ENCODE assay signal across 2 cellular contexts in the genomic region with DNA sequence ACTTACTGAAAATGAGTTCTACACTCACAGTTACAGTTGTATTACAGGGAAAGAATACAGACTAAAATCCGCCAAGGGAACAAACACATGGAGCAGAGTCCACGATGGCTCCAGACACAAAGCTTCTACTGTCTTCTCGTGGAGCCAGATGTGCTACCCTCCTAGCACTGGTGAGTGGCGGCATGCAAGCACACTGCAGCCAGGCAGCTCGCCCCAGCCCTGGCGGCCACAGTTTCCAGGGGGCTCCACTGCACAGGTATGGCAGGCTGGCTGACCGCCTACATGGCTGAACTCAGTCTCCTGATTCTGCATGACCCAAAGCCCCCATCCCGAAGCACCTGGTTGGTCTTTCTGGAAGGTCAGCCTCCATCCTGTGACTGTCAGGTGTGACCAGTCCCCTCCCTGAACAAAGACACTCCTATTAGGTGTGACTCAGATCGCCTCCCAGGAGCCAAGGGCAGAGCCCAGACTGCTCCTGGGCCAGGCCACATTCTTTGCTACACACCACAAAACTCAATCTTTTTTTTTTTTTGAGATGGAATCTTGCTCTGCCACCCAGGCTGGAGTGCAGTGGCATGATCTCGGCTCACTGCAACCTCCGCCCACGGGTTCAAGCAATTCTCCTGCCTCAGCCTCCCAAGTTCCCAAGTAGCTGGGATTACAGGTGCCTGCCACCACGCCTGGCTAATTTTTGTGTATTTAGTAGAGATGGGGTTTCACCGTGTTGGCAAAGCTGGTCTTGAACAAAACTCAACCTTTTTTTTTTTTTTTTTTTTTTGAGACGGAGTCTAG.
A peak's percentile ranks its signal among the peaks of the same experiment; 100 is the strongest.
TF ChIP-seq lines count a peak whose summit lies in the region.

No MANE protein-coding gene starts in this region.

TF ChIP-seq in K562, 482 proteins besides CTCF, POLR2A, EP300 and RAD21 (continued from another document):
- TF ChIP-seq, protein P1, sequence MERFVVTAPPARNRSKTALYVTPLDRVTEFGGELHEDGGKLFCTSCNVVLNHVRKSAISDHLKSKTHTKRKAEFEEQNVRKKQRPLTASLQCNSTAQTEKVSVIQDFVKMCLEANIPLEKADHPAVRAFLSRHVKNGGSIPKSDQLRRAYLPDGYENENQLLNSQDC (CRISPR knock-in tag; IDR thresholded peaks at IDR 0.05) = no peak
- no peak for TF ChIP-seq NR1H2 (CRISPR knock-in tag; IDR thresholded peaks at IDR 0.05)
- TF ChIP-seq ZNF133 (CRISPR knock-in tag; IDR thresholded peaks at IDR 0.05) = no peak
- TF ChIP-seq ZZZ3 (IDR thresholded peaks at IDR 0.05) = no peak
TF ChIP-seq in K562: peak in this region for 0.

TF ChIP-seq in HepG2, 621 proteins besides CTCF, POLR2A, EP300 and RAD21 (continued from another document and continues in another):
- TF ChIP-seq PPARG (CRISPR knock-in tag; conservative IDR thresholded peaks at IDR 0.05) (0 out of 2 replicates have a peak, but pooled peaks have one; percentile 18), HNF4A (CRISPR knock-in tag; IDR thresholded peaks at IDR 0.05) (peak; percentile 78), NONO (IDR thresholded peaks at IDR 0.05) (no peak), NONO (CRISPR knock-in tag; conservative IDR thresholded peaks at IDR 0.05) (0 out of 2 replicates have a peak, but pooled peaks have one; percentile 31), ZBTB42 (CRISPR knock-in tag; IDR thresholded peaks at IDR 0.05) (peak; percentile 98), MED13 (CRISPR knock-in tag; IDR thresholded peaks at IDR 0.05) (no peak), ZFYVE20 (CRISPR knock-in tag; IDR thresholded peaks at IDR 0.05; ENCODE audit: borderline replicate concordance, low read depth) (no peak), ZNF614 (CRISPR knock-in tag; IDR thresholded peaks at IDR 0.05; ENCODE audit: borderline replicate concordance) (peak; percentile 41; the same call in 1 of the 2 replicates), NCOA2 (CRISPR knock-in tag; IDR thresholded peaks at IDR 0.05) (peak; percentile 18; the same call in 1 of the 2 replicates), ZNF792 (CRISPR knock-in tag; IDR thresholded peaks at IDR 0.05) (peak; percentile 87), CREB1 (IDR thresholded peaks at IDR 0.05) (no peak), CREB1 (CRISPR knock-in tag; IDR thresholded peaks at IDR 0.05) (no peak), ZMYM2 (CRISPR knock-in tag; IDR thresholded peaks at IDR 0.05) (peak; percentile 52; the same call in 1 of the 2 replicates), KDM5B (CRISPR knock-in tag; IDR thresholded peaks at IDR 0.05; ENCODE audit: borderline replicate concordance) (peak; percentile 56; the same call in 1 of the 2 replicates), FOXM1 (CRISPR knock-in tag; IDR thresholded peaks at IDR 0.05) (no peak), NR2F6 (IDR thresholded peaks at IDR 0.05) (no peak), NR2F6 (CRISPR knock-in tag; IDR thresholded peaks at IDR 0.05) (0 out of 2 replicates have a peak, but pooled peaks have one; percentile 43), ZNF564 (CRISPR knock-in tag; IDR thresholded peaks at IDR 0.05) (0 out of 2 replicates have a peak, but pooled peaks have one; percentile 38), ZMYM4 (CRISPR knock-in tag; IDR thresholded peaks at IDR 0.05) (peak; percentile 44; the same call in 1 of the 2 replicates), TBX2 (CRISPR knock-in tag; IDR thresholded peaks at IDR 0.05; ENCODE audit: borderline replicate concordance) (peak; percentile 57; the same call in 1 of the 2 replicates), RNF2 (conservative IDR thresholded peaks at IDR 0.05; ENCODE audit: low read depth) (no peak), KLF16 (CRISPR knock-in tag; IDR thresholded peaks at IDR 0.05) (0 out of 4 replicates have a peak, but pooled peaks of 1 of the 2 experiments have one; percentile 16), NFKB2 (CRISPR knock-in tag; IDR thresholded peaks at IDR 0.05; ENCODE audit: borderline replicate concordance) (0 out of 2 replicates have a peak, but pooled peaks have one; percentile 40), AKAP8 (CRISPR knock-in tag; IDR thresholded peaks at IDR 0.05) (peak; percentile 50; the same call in 1 of the 2 replicates), MAFK (conservative IDR thresholded peaks at IDR 0.05 in 1 of 2, IDR thresholded peaks at IDR 0.05 in 1 of 2; ENCODE audit: low read length in 2 of 2) (no peak), ZNF644 (CRISPR knock-in tag; IDR thresholded peaks at IDR 0.05; ENCODE audit: low read depth) (peak; percentile 70), U2AF1 (optimal IDR thresholded peaks at IDR 0.05; ENCODE audit: low read depth, low read length) (no peak), ZNF296 (CRISPR knock-in tag; conservative IDR thresholded peaks at IDR 0.05) (no peak), KMT2B (CRISPR knock-in tag; IDR thresholded peaks at IDR 0.05) (peak; percentile 24; the same call in 1 of the 2 replicates), ZNF850 (CRISPR knock-in tag; conservative IDR thresholded peaks at IDR 0.05) (no peak), ZFP36L1 (CRISPR knock-in tag; IDR thresholded peaks at IDR 0.05) (no peak), HNRNPLL (IDR thresholded peaks at IDR 0.05; ENCODE audit: low read depth, low read length, poor library complexity, severe bottlenecking) (peak; percentile 66), ZBTB38 (CRISPR knock-in tag; IDR thresholded peaks at IDR 0.05) (peak; percentile 57; the same call in 1 of the 2 replicates), CBFB (CRISPR knock-in tag; IDR thresholded peaks at IDR 0.05) (peak; percentile 52; the same call in 1 of the 2 replicates), POGZ (CRISPR knock-in tag; IDR thresholded peaks at IDR 0.05) (peak; percentile 48; the same call in 1 of the 2 replicates), FOXC1 (CRISPR knock-in tag; IDR thresholded peaks at IDR 0.05; ENCODE audit: borderline replicate concordance) (peak; percentile 47; the same call in 1 of the 2 replicates), ZBTB21 (CRISPR knock-in tag; IDR thresholded peaks at IDR 0.05) (no peak), ZNF510 (CRISPR knock-in tag; IDR thresholded peaks at IDR 0.05; ENCODE audit: low read depth) (no peak), ZNF782 (CRISPR knock-in tag; IDR thresholded peaks at IDR 0.05; ENCODE audit: borderline replicate concordance) (no peak), RFX3 (CRISPR knock-in tag; IDR thresholded peaks at IDR 0.05) (no peak), KDM6A (CRISPR knock-in tag; IDR thresholded peaks at IDR 0.05; ENCODE audit: low read depth) (no peak)
- TF ChIP-seq, protein P2, sequence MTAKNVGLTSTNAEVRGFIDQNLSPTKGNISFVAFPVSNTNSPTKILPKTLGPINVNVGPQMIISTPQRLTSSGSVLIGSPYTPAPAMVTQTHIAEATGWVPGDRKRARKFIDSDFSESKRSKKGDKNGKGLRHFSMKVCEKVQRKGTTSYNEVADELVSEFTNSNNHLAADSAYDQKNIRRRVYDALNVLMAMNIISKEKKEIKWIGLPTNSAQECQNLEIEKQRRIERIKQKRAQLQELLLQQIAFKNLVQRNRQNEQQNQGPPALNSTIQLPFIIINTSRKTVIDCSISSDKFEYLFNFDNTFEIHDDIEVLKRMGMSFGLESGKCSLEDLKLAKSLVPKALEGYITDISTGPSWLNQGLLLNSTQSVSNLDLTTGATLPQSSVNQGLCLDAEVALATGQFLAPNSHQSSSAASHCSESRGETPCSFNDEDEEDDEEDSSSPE (CRISPR knock-in tag; IDR thresholded peaks at IDR 0.05) = peak; percentile 22; the same call in 1 of the 2 replicates
- TF ChIP-seq, protein P3, sequence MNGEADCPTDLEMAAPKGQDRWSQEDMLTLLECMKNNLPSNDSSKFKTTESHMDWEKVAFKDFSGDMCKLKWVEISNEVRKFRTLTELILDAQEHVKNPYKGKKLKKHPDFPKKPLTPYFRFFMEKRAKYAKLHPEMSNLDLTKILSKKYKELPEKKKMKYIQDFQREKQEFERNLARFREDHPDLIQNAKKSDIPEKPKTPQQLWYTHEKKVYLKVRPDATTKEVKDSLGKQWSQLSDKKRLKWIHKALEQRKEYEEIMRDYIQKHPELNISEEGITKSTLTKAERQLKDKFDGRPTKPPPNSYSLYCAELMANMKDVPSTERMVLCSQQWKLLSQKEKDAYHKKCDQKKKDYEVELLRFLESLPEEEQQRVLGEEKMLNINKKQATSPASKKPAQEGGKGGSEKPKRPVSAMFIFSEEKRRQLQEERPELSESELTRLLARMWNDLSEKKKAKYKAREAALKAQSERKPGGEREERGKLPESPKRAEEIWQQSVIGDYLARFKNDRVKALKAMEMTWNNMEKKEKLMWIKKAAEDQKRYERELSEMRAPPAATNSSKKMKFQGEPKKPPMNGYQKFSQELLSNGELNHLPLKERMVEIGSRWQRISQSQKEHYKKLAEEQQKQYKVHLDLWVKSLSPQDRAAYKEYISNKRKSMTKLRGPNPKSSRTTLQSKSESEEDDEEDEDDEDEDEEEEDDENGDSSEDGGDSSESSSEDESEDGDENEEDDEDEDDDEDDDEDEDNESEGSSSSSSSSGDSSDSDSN (CRISPR knock-in tag; IDR thresholded peaks at IDR 0.05) = peak; percentile 71
- TF ChIP-seq, protein P4, sequence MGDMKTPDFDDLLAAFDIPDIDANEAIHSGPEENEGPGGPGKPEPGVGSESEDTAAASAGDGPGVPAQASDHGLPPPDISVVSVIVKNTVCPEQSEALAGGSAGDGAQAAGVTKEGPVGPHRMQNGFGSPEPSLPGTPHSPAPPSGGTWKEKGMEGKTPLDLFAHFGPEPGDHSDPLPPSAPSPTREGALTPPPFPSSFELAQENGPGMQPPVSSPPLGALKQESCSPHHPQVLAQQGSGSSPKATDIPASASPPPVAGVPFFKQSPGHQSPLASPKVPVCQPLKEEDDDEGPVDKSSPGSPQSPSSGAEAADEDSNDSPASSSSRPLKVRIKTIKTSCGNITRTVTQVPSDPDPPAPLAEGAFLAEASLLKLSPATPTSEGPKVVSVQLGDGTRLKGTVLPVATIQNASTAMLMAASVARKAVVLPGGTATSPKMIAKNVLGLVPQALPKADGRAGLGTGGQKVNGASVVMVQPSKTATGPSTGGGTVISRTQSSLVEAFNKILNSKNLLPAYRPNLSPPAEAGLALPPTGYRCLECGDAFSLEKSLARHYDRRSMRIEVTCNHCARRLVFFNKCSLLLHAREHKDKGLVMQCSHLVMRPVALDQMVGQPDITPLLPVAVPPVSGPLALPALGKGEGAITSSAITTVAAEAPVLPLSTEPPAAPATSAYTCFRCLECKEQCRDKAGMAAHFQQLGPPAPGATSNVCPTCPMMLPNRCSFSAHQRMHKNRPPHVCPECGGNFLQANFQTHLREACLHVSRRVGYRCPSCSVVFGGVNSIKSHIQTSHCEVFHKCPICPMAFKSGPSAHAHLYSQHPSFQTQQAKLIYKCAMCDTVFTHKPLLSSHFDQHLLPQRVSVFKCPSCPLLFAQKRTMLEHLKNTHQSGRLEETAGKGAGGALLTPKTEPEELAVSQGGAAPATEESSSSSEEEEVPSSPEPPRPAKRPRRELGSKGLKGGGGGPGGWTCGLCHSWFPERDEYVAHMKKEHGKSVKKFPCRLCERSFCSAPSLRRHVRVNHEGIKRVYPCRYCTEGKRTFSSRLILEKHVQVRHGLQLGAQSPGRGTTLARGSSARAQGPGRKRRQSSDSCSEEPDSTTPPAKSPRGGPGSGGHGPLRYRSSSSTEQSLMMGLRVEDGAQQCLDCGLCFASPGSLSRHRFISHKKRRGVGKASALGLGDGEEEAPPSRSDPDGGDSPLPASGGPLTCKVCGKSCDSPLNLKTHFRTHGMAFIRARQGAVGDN (CRISPR knock-in tag; IDR thresholded peaks at IDR 0.05) = peak; percentile 79
- TF ChIP-seq, protein P5, sequence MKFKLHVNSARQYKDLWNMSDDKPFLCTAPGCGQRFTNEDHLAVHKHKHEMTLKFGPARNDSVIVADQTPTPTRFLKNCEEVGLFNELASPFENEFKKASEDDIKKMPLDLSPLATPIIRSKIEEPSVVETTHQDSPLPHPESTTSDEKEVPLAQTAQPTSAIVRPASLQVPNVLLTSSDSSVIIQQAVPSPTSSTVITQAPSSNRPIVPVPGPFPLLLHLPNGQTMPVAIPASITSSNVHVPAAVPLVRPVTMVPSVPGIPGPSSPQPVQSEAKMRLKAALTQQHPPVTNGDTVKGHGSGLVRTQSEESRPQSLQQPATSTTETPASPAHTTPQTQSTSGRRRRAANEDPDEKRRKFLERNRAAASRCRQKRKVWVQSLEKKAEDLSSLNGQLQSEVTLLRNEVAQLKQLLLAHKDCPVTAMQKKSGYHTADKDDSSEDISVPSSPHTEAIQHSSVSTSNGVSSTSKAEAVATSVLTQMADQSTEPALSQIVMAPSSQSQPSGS (CRISPR knock-in tag; IDR thresholded peaks at IDR 0.05) = 0 out of 2 replicates have a peak, but pooled peaks have one; percentile 38
- TF ChIP-seq, protein P6, sequence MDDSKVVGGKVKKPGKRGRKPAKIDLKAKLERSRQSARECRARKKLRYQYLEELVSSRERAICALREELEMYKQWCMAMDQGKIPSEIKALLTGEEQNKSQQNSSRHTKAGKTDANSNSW (CRISPR knock-in tag; IDR thresholded peaks at IDR 0.05; ENCODE audit: borderline replicate concordance) = no peak
- TF ChIP-seq, protein P7, sequence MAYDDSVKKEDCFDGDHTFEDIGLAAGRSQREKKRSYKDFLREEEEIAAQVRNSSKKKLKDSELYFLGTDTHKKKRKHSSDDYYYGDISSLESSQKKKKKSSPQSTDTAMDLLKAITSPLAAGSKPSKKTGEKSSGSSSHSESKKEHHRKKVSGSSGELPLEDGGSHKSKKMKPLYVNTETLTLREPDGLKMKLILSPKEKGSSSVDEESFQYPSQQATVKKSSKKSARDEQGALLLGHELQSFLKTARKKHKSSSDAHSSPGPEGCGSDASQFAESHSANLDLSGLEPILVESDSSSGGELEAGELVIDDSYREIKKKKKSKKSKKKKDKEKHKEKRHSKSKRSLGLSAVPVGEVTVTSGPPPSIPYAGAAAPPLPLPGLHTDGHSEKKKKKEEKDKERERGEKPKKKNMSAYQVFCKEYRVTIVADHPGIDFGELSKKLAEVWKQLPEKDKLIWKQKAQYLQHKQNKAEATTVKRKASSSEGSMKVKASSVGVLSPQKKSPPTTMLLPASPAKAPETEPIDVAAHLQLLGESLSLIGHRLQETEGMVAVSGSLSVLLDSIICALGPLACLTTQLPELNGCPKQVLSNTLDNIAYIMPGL (CRISPR knock-in tag; IDR thresholded peaks at IDR 0.05; ENCODE audit: borderline replicate concordance in 1 of 2, low read depth in 1 of 2) = peak in 1 of 2 experiments; percentile 65; a peak in 1 of 4 replicates
- TF ChIP-seq, protein P8, sequence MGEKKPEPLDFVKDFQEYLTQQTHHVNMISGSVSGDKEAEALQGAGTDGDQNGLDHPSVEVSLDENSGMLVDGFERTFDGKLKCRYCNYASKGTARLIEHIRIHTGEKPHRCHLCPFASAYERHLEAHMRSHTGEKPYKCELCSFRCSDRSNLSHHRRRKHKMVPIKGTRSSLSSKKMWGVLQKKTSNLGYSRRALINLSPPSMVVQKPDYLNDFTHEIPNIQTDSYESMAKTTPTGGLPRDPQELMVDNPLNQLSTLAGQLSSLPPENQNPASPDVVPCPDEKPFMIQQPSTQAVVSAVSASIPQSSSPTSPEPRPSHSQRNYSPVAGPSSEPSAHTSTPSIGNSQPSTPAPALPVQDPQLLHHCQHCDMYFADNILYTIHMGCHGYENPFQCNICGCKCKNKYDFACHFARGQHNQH (CRISPR knock-in tag; IDR thresholded peaks at IDR 0.05) = peak; percentile 41; the same call in 1 of the 2 replicates
- TF ChIP-seq, protein P9, sequence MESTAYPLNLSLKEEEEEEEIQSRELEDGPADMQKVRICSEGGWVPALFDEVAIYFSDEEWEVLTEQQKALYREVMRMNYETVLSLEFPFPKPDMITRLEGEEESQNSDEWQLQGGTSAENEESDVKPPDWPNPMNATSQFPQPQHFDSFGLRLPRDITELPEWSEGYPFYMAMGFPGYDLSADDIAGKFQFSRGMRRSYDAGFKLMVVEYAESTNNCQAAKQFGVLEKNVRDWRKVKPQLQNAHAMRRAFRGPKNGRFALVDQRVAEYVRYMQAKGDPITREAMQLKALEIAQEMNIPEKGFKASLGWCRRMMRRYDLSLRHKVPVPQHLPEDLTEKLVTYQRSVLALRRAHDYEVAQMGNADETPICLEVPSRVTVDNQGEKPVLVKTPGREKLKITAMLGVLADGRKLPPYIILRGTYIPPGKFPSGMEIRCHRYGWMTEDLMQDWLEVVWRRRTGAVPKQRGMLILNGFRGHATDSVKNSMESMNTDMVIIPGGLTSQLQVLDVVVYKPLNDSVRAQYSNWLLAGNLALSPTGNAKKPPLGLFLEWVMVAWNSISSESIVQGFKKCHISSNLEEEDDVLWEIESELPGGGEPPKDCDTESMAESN (CRISPR knock-in tag; conservative IDR thresholded peaks at IDR 0.05) = peak; percentile 99
